In the genomic region with DNA sequence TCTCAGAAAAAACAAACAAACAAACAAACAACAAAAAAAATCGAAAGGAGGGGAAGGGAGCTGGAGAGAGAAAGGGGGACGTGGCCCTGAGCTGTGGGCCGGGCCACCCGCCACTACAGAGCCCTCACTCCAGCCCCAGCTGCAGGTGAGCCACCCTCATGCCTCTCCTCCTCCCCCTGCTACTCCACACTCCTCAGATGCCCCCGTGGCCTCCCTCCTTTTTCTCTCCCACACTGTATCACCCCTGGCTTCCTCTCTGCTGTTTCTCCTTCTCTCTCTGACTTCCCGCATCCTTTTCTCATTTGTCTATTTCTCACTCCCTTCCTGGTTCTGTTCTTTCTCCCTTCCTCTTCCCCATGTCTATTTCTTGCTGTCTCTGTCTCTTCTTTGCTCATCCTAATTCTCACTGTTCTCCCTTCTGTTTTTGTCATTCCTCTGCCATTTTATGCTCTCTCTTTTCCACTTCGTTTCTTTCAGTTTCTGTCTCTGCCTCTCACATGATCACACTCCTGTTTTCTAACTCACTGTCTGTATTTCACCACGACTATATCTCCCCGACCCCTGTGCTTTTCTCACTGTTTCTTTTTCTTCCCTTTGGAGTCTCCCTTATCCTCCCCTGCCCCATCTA, we compare ENCODE assay signal across 18 cellular contexts. TPM values are rescaled to one million over a fixed set of nuclear protein-coding genes. Genes with fewer than 3 reads are reported as not detected.
"Had no signal": no experiment of that assay in that cellular context is flagged by ENCODE, and none has a peak within 500 bp of the region (broad histone marks: within the 10 kb centered on the region; RNA-seq: fewer than 3 reads in every experiment).

No MANE protein-coding gene starts in this region.

- H3K36me3 Mint-ChIP-seq: naive B cell; stimulated activated naive B cell treated with anti-CD40 and anti-IgM and Interleukin-4, amounts not matched to agents 10 μg/mL and 1 μg/mL and 100 μg/mL, for 72 hours had no signal

- H3K36me3 ChIP-seq: cardiac muscle cell, esophagus squamous epithelium, lower lobe of right lung, transverse colon, WERI-Rb-1 had no signal

- H3K9me3 ChIP-seq: esophagus squamous epithelium, lower lobe of right lung, transverse colon had no signal

- H3K9me3 Mint-ChIP-seq: activated naive CD4-positive, alpha-beta T cell treated with anti-CD3 and anti-CD28 coated beads for 36 hours; activated T-helper 17 cell treated with anti-CD3 and anti-CD28 coated beads, Interleukin-2, amount 50 U/mL, for 72 hours had no signal

- H3K4me1 ChIP-seq: esophagus squamous epithelium, lower lobe of right lung had no signal

- ATAC-seq: activated T-helper 17 cell treated with anti-CD3 and anti-CD28 coated beads, Interleukin-2, amount 50 U/mL, for 72 hours; lower lobe of right lung; sciatic nerve had no signal

- H3K27ac Mint-ChIP-seq: activated naive CD4-positive, alpha-beta T cell treated with anti-CD3 and anti-CD28 coated beads for 36 hours; activated T-helper 17 cell treated with anti-CD3 and anti-CD28 coated beads, Interleukin-2, amount 50 U/mL, for 72 hours; naive B cell; progenitor cell of endocrine pancreas; stimulated activated naive B cell treated with anti-CD40 and anti-IgM and Interleukin-4, amounts not matched to agents 10 μg/mL and 1 μg/mL and 100 μg/mL, for 72 hours had no signal

- H3K27ac ChIP-seq: cardiac muscle cell, esophagus squamous epithelium, lower lobe of right lung, transverse colon, WERI-Rb-1 had no signal

- H3K4me3 Mint-ChIP-seq: activated naive CD4-positive, alpha-beta T cell treated with anti-CD3 and anti-CD28 coated beads for 36 hours; activated T-helper 17 cell treated with anti-CD3 and anti-CD28 coated beads, Interleukin-2, amount 50 U/mL, for 72 hours; naive B cell; stimulated activated naive B cell treated with anti-CD40 and anti-IgM and Interleukin-4, amounts not matched to agents 10 μg/mL and 1 μg/mL and 100 μg/mL, for 72 hours had no signal

- H3K4me1 Mint-ChIP-seq: activated T-helper 17 cell treated with anti-CD3 and anti-CD28 coated beads, Interleukin-2, amount 50 U/mL, for 72 hours; stimulated activated naive B cell treated with anti-CD40 and anti-IgM and Interleukin-4, amounts not matched to agents 10 μg/mL and 1 μg/mL and 100 μg/mL, for 72 hours had no signal

- DNase-seq: activated CD4-positive, alpha-beta T cell treated with anti-CD3 and anti-CD28 coated beads for 4 hours; activated CD8-positive, alpha-beta memory T cell treated with anti-CD3 and anti-CD28 coated beads for 24 hours; activated naive CD4-positive, alpha-beta T cell treated with anti-CD3 and anti-CD28 coated beads for 36 hours; activated T-cell treated with anti-CD3 and anti-CD28 coated beads for 4 hours; esophagus squamous epithelium; foreskin fibroblast; lower lobe of right lung; naive B cell; stimulated activated CD4-positive, alpha-beta T cell treated with anti-CD3 and anti-CD28 coated beads, Interleukin-2, amount 100 ng/mL, for 24 hours; stimulated activated naive B cell treated with anti-CD40 and anti-IgM and Interleukin-4, amounts not matched to agents 10 μg/mL and 1 μg/mL and 100 μg/mL, for 72 hours; transverse colon; WERI-Rb-1 had no signal

- H3K4me3 ChIP-seq: cardiac muscle cell, esophagus squamous epithelium, lower lobe of right lung, transverse colon had no signal

RNA-seq across cellular contexts. Expression of gene KLK2, which starts 2.7 kb away (rescaled TPM):
- total RNA-seq: activated naive CD4-positive, alpha-beta T cell treated with anti-CD3 and anti-CD28 coated beads for 36 hours; astrocyte; cardiac muscle cell; esophagus squamous epithelium; lower lobe of right lung; progenitor cell of endocrine pancreas; sciatic nerve had no signal

RNA-seq across cellular contexts. Expression of gene KLK3, which starts 21.2 kb away (rescaled TPM):
- total RNA-seq: activated naive CD4-positive, alpha-beta T cell treated with anti-CD3 and anti-CD28 coated beads for 36 hours; activated T-helper 17 cell treated with anti-CD3 and anti-CD28 coated beads, Interleukin-2, amount 50 U/mL, for 72 hours; astrocyte; cardiac muscle cell; esophagus squamous epithelium; lower lobe of right lung; progenitor cell of endocrine pancreas; sciatic nerve; subcutaneous adipose tissue had no signal

RNA-seq across cellular contexts. Expression of gene KLK4, which starts 35.3 kb away (rescaled TPM):
- total RNA-seq: activated naive CD4-positive, alpha-beta T cell treated with anti-CD3 and anti-CD28 coated beads for 36 hours; activated T-helper 17 cell treated with anti-CD3 and anti-CD28 coated beads, Interleukin-2, amount 50 U/mL, for 72 hours; astrocyte; cardiac muscle cell; esophagus squamous epithelium; lower lobe of right lung; progenitor cell of endocrine pancreas; subcutaneous adipose tissue had no signal

RNA-seq across cellular contexts. Expression of gene KLK15, which starts 42.5 kb away (rescaled TPM):
- total RNA-seq: activated naive CD4-positive, alpha-beta T cell treated with anti-CD3 and anti-CD28 coated beads for 36 hours; activated T-helper 17 cell treated with anti-CD3 and anti-CD28 coated beads, Interleukin-2, amount 50 U/mL, for 72 hours; astrocyte; cardiac muscle cell; esophagus squamous epithelium; lower lobe of right lung; progenitor cell of endocrine pancreas; sciatic nerve; subcutaneous adipose tissue had no signal

RNA-seq across cellular contexts. Expression of gene KLK1, which starts 52.3 kb away (rescaled TPM):
- total RNA-seq: astrocyte, cardiac muscle cell, esophagus squamous epithelium, progenitor cell of endocrine pancreas had no signal
